In the genomic region with DNA sequence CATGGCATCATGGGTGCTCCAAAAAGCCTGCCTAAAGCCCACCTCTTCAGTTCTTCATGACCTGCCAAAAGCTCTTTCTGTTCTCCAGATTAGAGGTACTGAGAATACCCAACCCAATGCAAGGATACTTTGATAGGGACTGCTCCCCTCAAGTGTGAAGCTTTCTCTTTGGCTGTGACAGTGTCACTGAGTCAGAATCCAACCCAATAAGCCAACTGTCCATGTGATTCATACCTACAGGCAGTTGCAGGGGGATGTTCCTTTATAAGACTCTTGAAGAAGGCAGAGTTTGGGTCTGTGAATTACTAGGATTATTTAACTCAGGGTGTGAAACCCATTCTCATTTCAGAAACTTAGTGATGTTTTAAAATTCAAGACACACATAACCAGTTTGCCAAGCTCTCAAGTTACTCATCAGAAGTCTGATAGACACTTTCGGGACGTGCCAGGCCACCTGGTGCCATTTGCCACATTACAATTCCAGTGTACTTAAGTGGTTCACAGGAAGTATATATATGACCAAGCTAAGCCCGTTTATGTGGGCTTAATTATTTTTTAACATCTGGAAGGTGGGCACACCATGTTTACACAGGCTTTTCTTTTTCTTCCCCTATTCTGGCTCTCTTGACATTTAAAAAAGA, we compare ENCODE assay signal across 19 cellular contexts.
DNase-seq lines count a peak whose midpoint lies in the region; ATAC-seq and TF ChIP-seq lines count a peak whose summit lies in the region.
"Had no signal": no experiment of that assay in that cellular context is flagged by ENCODE, and none has a peak within 500 bp of the region (broad histone marks: within the 10 kb centered on the region; RNA-seq: fewer than 3 reads in every experiment).

No MANE protein-coding gene starts in this region.

- H3K4me3 Mint-ChIP-seq in stimulated activated naive CD8-positive, alpha-beta T cell treated with anti-CD3 and anti-CD28 coated beads, Interleukin-15, amount 100 ng/mL, for 72 hours, result no peak overlapping the region
- H3K4me3 Mint-ChIP-seq: CD8-positive, alpha-beta memory T cell had no signal

- H3K27ac Mint-ChIP-seq in activated naive CD4-positive, alpha-beta T cell treated with anti-CD3 and anti-CD28 coated beads, Interleukin-2, amount 50 U/mL, for 72 hours, result no peak overlapping the region
- H3K27ac Mint-ChIP-seq in stimulated activated naive CD8-positive, alpha-beta T cell treated with anti-CD3 and anti-CD28 coated beads, Interleukin-15, amount 100 ng/mL, for 72 hours, result no peak overlapping the region
- H3K27ac Mint-ChIP-seq: CD8-positive, alpha-beta memory T cell had no signal

- no peaks in the 10 kb centered on the region for H3K27me3 Mint-ChIP-seq in stimulated activated naive CD8-positive, alpha-beta T cell treated with anti-CD3 and anti-CD28 coated beads, Interleukin-15, amount 100 ng/mL, for 72 hours
- H3K27me3 Mint-ChIP-seq: CD8-positive, alpha-beta memory T cell had no signal

- peaks cover 0 to 5% of the 10 kb centered on the region in 2 donors for H3K36me3 Mint-ChIP-seq in activated naive CD4-positive, alpha-beta T cell treated with anti-CD3 and anti-CD28 coated beads, Interleukin-2, amount 50 U/mL, for 72 hours

- H3K4me1 ChIP-seq in esophagus squamous epithelium, result peaks cover 0 to 44% (median 2%) of the 10 kb centered on the region in 3 donors

- no peaks in the 10 kb centered on the region for H3K4me1 Mint-ChIP-seq in stimulated activated naive CD8-positive, alpha-beta T cell treated with anti-CD3 and anti-CD28 coated beads, Interleukin-15, amount 100 ng/mL, for 72 hours

- H3K27ac ChIP-seq in esophagus squamous epithelium, result peak overlapping the region; percentile 28 to 74 (median 52)

- intact Hi-C loops in esophagus squamous epithelium (cut with DNase I), result loop anchor here (10.0 kb wide), 1 partner anchor 303 kb away; no protein-coding TSS in a partner anchor

- ATAC-seq in activated naive CD4-positive, alpha-beta T cell treated with anti-CD3 and anti-CD28 coated beads, Interleukin-2, amount 50 U/mL, for 72 hours, result peak; percentile 76 to 85
- peak; percentile 53 for ATAC-seq in stimulated activated naive CD8-positive, alpha-beta T cell treated with anti-CD3 and anti-CD28 coated beads, Interleukin-15, amount 100 ng/mL, for 72 hours
- no peak for ATAC-seq in HG03342 (IDR thresholded peaks at IDR 0.05; ENCODE audit: unreplicated experiment)
- ATAC-seq in HG02870 (IDR thresholded peaks at IDR 0.05; ENCODE audit: unreplicated experiment), result no peak
- ATAC-seq in GM19035 (IDR thresholded peaks at IDR 0.05; ENCODE audit: unreplicated experiment), result no peak

- no peaks in the 10 kb centered on the region for H3K9me3 ChIP-seq in esophagus squamous epithelium
- H3K9me3 ChIP-seq: SK-N-SH had no signal

- H3K27me3 ChIP-seq in esophagus squamous epithelium, result no peaks in the 10 kb centered on the region

- DNase-seq in activated naive CD4-positive, alpha-beta T cell treated with anti-CD3 and anti-CD28 coated beads, Interleukin-2, amount 50 U/mL, for 72 hours (ENCODE audit: low spot score in 2 of 2), result no peak
- no peak for DNase-seq in activated naive CD4-positive, alpha-beta T cell treated with Interleukin-2 at 50 U/mL for 16 hours
- DNase-seq in NCI-H524 treated with DMSO at 0.1 percent for 48 hours (lab: John Stamatoyannopoulos, UW) (peak; percentile 74), esophagus squamous epithelium (lab: John Stamatoyannopoulos, UW) (no peak)
- DNase-seq in stimulated activated naive CD8-positive, alpha-beta T cell treated with anti-CD3 and anti-CD28 coated beads, Interleukin-15, amount 100 ng/mL, for 72 hours, result no peak
- DNase-seq: ACHN; C1 segment of cervical spinal cord; CD8-positive, alpha-beta memory T cell; DMS79 treated with DMSO at 0.1 percent for 48 hours; KG1; MV-4-11; NCI-H1417; NCI-H187 treated with DMSO at 0.1 percent for 48 hours; RPMI8226; SHP77 treated with DMSO at 0.1 percent for 48 hours; SK-N-SH had no signal

- WGBS in esophagus squamous epithelium, 2 donors, result 51 to 63% methylated on average over 3 of the region's 3 CpGs

- H3K4me3 ChIP-seq in esophagus squamous epithelium, result no peak overlapping the region

- TF ChIP-seq POLR2A in esophagus squamous epithelium (IDR thresholded peaks at IDR 0.05), result no peak

- no peak for TF ChIP-seq CTCF in esophagus squamous epithelium (IDR thresholded peaks at IDR 0.05)

- peaks cover 0 to 4% of the 10 kb centered on the region in 2 donors for H3K9me3 Mint-ChIP-seq in activated naive CD4-positive, alpha-beta T cell treated with anti-CD3 and anti-CD28 coated beads, Interleukin-2, amount 50 U/mL, for 72 hours
- H3K9me3 Mint-ChIP-seq in stimulated activated naive CD8-positive, alpha-beta T cell treated with anti-CD3 and anti-CD28 coated beads, Interleukin-15, amount 100 ng/mL, for 72 hours, result peaks cover 0 to 13% of the 10 kb centered on the region in 2 donors
- H3K9me3 Mint-ChIP-seq: CD8-positive, alpha-beta memory T cell had no signal

- H3K36me3 ChIP-seq in esophagus squamous epithelium, result peaks cover 0 to 25% (median 0%) of the 10 kb centered on the region in 3 donors

Comparison
In these comparisons a context has a peak if more than half of its experiments do, and no peak if none do; other contexts are left out.
1. ATAC-seq: peak in activated naive CD4-positive, alpha-beta T cell treated with anti-CD3 and anti-CD28 coated beads, Interleukin-2, amount 50 U/mL, for 72 hours (2 of 2) and stimulated activated naive CD8-positive, alpha-beta T cell treated with anti-CD3 and anti-CD28 coated beads, Interleukin-15, amount 100 ng/mL, for 72 hours (single experiment); none in HG03342 (single experiment), HG02870 (single experiment) and GM19035 (single experiment).